20 cellular contexts compared by ENCODE assay signal in the genomic region with DNA sequence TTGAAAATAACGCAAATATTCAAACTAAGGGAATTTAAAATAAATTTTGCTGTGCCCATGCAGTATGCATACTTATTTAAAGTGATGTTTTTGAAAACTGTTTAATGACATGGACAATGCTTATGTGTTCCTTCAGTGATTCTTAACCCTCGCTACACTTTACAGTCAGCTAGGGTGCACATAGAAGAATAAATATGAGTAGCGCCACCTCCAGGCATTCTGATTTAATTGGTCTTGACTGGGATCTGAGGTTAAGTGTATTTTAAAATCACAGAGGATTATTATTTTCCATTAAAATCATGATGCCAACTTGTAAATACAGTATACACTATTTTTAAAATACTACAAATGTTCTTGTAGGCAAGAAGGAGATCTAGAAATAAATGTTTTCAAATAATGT.
"Had no signal": no experiment of that assay in that cellular context is flagged by ENCODE, and none has a peak within 500 bp of the region (broad histone marks: within the 10 kb centered on the region; RNA-seq: fewer than 3 reads in every experiment).

No MANE protein-coding gene starts in this region.

- H3K4me1 ChIP-seq: body of pancreas, gastrocnemius medialis, left ventricle myocardium inferior, right atrium auricular region, thyroid gland had no signal

- ATAC-seq: activated CD4-positive, alpha-beta T cell treated with anti-CD3 and anti-CD28 coated beads for 36 hours; body of pancreas; effector memory CD8-positive, alpha-beta T cell; gastrocnemius medialis had no signal

- H3K4me3 ChIP-seq: body of pancreas, gastrocnemius medialis, left ventricle myocardium inferior, right atrium auricular region, thyroid gland had no signal

- H3K27ac ChIP-seq: body of pancreas, gastrocnemius medialis, left ventricle myocardium inferior, right atrium auricular region, thyroid gland had no signal

- H3K27ac Mint-ChIP-seq: activated CD4-positive, alpha-beta T cell treated with anti-CD3 and anti-CD28 coated beads for 36 hours; activated naive CD8-positive, alpha-beta T cell; activated T-helper 1 cell treated with anti-CD3 and anti-CD28 coated beads, Interleukin-12 subunit alpha, Interleukin-12 subunit beta, Interleukin-2, Interleukin-4 antibody, amounts not matched to agents 30 ng/mL and 10 ng/mL and 1 ng/mL, durations not matched to agents 14 hours and 24 hours and 36 hours; effector memory CD8-positive, alpha-beta T cell; immature natural killer cell; progenitor cell of endocrine pancreas had no signal

- H3K27me3 Mint-ChIP-seq: activated CD4-positive, alpha-beta T cell treated with anti-CD3 and anti-CD28 coated beads for 36 hours; activated naive CD8-positive, alpha-beta T cell; effector memory CD8-positive, alpha-beta T cell; progenitor cell of endocrine pancreas had no signal

- H3K9me3 ChIP-seq: body of pancreas, gastrocnemius medialis, right atrium auricular region, thyroid gland had no signal

- H3K27me3 ChIP-seq: body of pancreas, gastrocnemius medialis, right atrium auricular region, thyroid gland had no signal

- H3K9me3 Mint-ChIP-seq: activated T-helper 1 cell treated with anti-CD3 and anti-CD28 coated beads, Interleukin-12 subunit alpha, Interleukin-12 subunit beta, Interleukin-2, Interleukin-4 antibody, amounts not matched to agents 30 ng/mL and 10 ng/mL and 1 ng/mL, durations not matched to agents 14 hours and 24 hours and 36 hours had no signal

- H3K4me1 Mint-ChIP-seq: activated CD4-positive, alpha-beta T cell treated with anti-CD3 and anti-CD28 coated beads for 36 hours; immature natural killer cell had no signal

- DNase-seq: activated CD4-positive, alpha-beta T cell treated with anti-CD3 and anti-CD28 coated beads for 36 hours; activated CD4-positive, alpha-beta T cell treated with anti-CD3 and anti-CD28 coated beads, Interleukin-2, amount 50 U/mL, for 48 hours; activated gamma-delta T cell treated with Interleukin-2 at 50 U/mL for 16 hours; amniotic stem cell; body of pancreas; effector memory CD8-positive, alpha-beta T cell; gastrocnemius medialis; head of caudate nucleus; immature natural killer cell; kidney glomerular epithelial cell; left ventricle myocardium inferior; stimulated activated CD4-positive, alpha-beta T cell treated with anti-CD3 and anti-CD28 coated beads, Interleukin-2, amount 100 ng/mL, for 24 hours; stimulated activated naive CD4-positive, alpha-beta T cell treated with Interleukin-2 at 50 U/mL for 16 hours; T-helper 2 cell; thyroid gland had no signal

- H3K36me3 Mint-ChIP-seq: activated naive CD8-positive, alpha-beta T cell had no signal

- H3K36me3 ChIP-seq: gastrocnemius medialis, left ventricle myocardium inferior, right atrium auricular region, thyroid gland had no signal

- H3K4me3 Mint-ChIP-seq: activated CD4-positive, alpha-beta T cell treated with anti-CD3 and anti-CD28 coated beads for 36 hours; activated naive CD8-positive, alpha-beta T cell; activated T-helper 1 cell treated with anti-CD3 and anti-CD28 coated beads, Interleukin-12 subunit alpha, Interleukin-12 subunit beta, Interleukin-2, Interleukin-4 antibody, amounts not matched to agents 30 ng/mL and 10 ng/mL and 1 ng/mL, durations not matched to agents 14 hours and 24 hours and 36 hours; effector memory CD8-positive, alpha-beta T cell; immature natural killer cell; neural crest cell had no signal
